Comparison of ENCODE assay signal across 21 cellular contexts in the genomic region with DNA sequence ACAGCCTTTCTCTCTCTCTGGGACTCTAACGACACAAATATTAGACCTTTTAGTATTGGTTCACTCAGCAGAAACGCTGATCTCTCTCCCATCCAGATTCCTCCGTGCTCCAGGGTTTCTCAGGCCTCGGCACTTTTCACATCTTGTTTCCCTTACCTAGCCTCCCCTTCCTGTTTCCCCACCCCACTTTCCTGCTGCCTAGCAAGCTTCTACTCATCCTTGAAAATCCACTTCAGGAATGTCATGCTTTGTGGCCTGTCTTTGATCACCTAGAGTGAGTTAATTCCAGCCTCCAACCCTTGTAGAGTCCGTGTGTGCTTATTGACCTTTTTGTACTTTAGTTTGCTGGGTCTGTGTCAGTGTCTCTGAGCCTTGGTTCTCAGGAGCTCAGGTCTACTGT.
A peak's percentile ranks its signal among the peaks of the same experiment; 100 is the strongest.
DNase-seq lines count a peak whose midpoint lies in the region; ATAC-seq, FAIRE-seq and TF ChIP-seq lines count a peak whose summit lies in the region.
"Had no signal": no experiment of that assay in that cellular context is flagged by ENCODE, and none has a peak within 500 bp of the region (broad histone marks: within the 10 kb centered on the region; RNA-seq: fewer than 3 reads in every experiment).

No MANE protein-coding gene starts in this region.

- peaks cover 4% of the 10 kb centered on the region; the same call in 1 of the 3 replicates for H3K9me3 Mint-ChIP-seq in GM23338
- peaks cover 27% of the 10 kb centered on the region for H3K9me3 Mint-ChIP-seq in nephron

- WGBS in A549 (ENCODE audit: missing lambda C conversion rate) = 94% methylated on average over 5 of the region's 5 CpGs

- H3K4me3 Mint-ChIP-seq in GM23338 (no peak overlapping the region), nephron (no peak overlapping the region)
- H3K4me3 Mint-ChIP-seq: CD14-positive monocyte, HFFc6 had no signal

- CTCF ChIA-PET in A549 (lab: Yijun Ruan, JAX) = no interaction called here

- no peaks in the 10 kb centered on the region for H3F3A ChIP-seq in GM23338 (replicated peaks; ENCODE audit: low read depth)

- H3K27ac Mint-ChIP-seq in GM23338 (0 out of 2 replicates have a peak overlapping the region, but pooled peaks have one; percentile 3), nephron (peak overlapping the region in 2 of 3 experiments; percentile 5 to 61)
- H3K27ac Mint-ChIP-seq: CD14-positive monocyte, HFFc6 had no signal

- H3K36me3 Mint-ChIP-seq in GM23338 (ENCODE audit: low read depth) = peaks cover 3% of the 10 kb centered on the region; the same call in 1 of the 3 replicates
- peaks cover 43% of the 10 kb centered on the region for H3K36me3 Mint-ChIP-seq in nephron (ENCODE audit: low read depth)

- no peak for FAIRE-seq in A549 (lab: Jason Lieb, UNC)
- FAIRE-seq: D721Med, H1 had no signal

- H3K4me2 ChIP-seq in A549 (no peak overlapping the region), GM23338 (no peak overlapping the region)

- H3K4me1 Mint-ChIP-seq in GM23338 (peaks cover 6% of the 10 kb centered on the region), nephron (peaks cover 22% of the 10 kb centered on the region)
- H3K4me1 Mint-ChIP-seq: CD14-positive monocyte had no signal

- no peak for DNase-seq in A549 (ENCODE audit: low read depth in 1 of 2, low spot score in 1 of 2)
- peak; percentile 54 for DNase-seq in GM23338 (ENCODE audit: low spot score)
- peak; percentile 62 for DNase-seq in glomerular visceral epithelial cell (ENCODE audit: extremely low spot score)
- DNase-seq in NCI-H226 = no peak
- DNase-seq in DMS153 (lab: John Stamatoyannopoulos, UW) = no peak
- DNase-seq in breast epithelium (ENCODE audit: low spot score in 2 of 2) = no peak
- DNase-seq: DND-41, GF-D8, HFFc6, MV-4-11, NCI-H1417 treated with DMSO at 0.1 percent for 48 hours, NCI-H2029, NCI-H2171 treated with DMSO at 0.1 percent for 48 hours, NCI-H510A, NCI-H82, SHP77 treated with DMSO at 0.1 percent for 48 hours had no signal

- POLR2A ChIA-PET in A549 (lab: Yijun Ruan, JAX) = no interaction called here

- ATAC-seq in A549 = no peak
- ATAC-seq in GM23338 = peak; percentile 63; the same call in 2 of the 3 replicates
- no peak for ATAC-seq in GM18517 (IDR thresholded peaks at IDR 0.05; ENCODE audit: unreplicated experiment)

- H3K27me3 Mint-ChIP-seq in GM23338 (ENCODE audit: insufficient read depth, low read depth, poor library complexity) (peaks cover 4% of the 10 kb centered on the region), nephron (ENCODE audit: low read depth) (no peaks in the 10 kb centered on the region)

- intact Hi-C loops in breast epithelium (cut with DNase I; ENCODE audit: low total_unique reads) = no loop called here

- no peak for TF ChIP-seq RAD21 in A549 (conservative IDR thresholded peaks at IDR 0.05 in 1 of 2, IDR thresholded peaks at IDR 0.05 in 1 of 2)

- no peak for TF ChIP-seq EP300 in A549 (IDR thresholded peaks at IDR 0.05)

- H3K4me1 ChIP-seq in A549 (peaks cover 11% of the 10 kb centered on the region), GM23338 (ENCODE audit: insufficient read depth) (no peaks in the 10 kb centered on the region), breast epithelium (no peaks in the 10 kb centered on the region)

- H3K4me3 ChIP-seq in A549 (no peak overlapping the region), GM23338 (no peak overlapping the region), breast epithelium (no peak overlapping the region)

- no peak overlapping the region for H2AFZ ChIP-seq in GM23338

- H3K27ac ChIP-seq in A549 = peak overlapping the region; percentile 2 to 77; a peak in 3 of 6 replicates
- H3K27ac ChIP-seq in GM23338 (ENCODE audit: low read depth) = no peak overlapping the region
- no peak overlapping the region for H3K27ac ChIP-seq in breast epithelium

- H3K36me3 ChIP-seq in GM23338 (ENCODE audit: insufficient read depth) = no peaks in the 10 kb centered on the region
- H3K36me3 ChIP-seq in breast epithelium = no peaks in the 10 kb centered on the region

- H3K27me3 ChIP-seq in GM23338 (ENCODE audit: insufficient read depth) (no peaks in the 10 kb centered on the region), breast epithelium (no peaks in the 10 kb centered on the region)

- TF ChIP-seq CTCF in A549 (IDR thresholded peaks at IDR 0.05) (no peak), GM23338 (conservative IDR thresholded peaks at IDR 0.05; ENCODE audit: low read depth in 2 of 2) (no peak), nephron (IDR thresholded peaks at IDR 0.05; ENCODE audit: unreplicated experiment in 3 of 3) (no peak), breast epithelium (IDR thresholded peaks at IDR 0.05) (no peak)

- TF ChIP-seq POLR2A in A549 (IDR thresholded peaks at IDR 0.05; ENCODE audit: low read length) (no peak), breast epithelium (IDR thresholded peaks at IDR 0.05) (no peak)

- H4K20me1 ChIP-seq in GM23338 (replicated peaks; ENCODE audit: insufficient read depth) = no peaks in the 10 kb centered on the region

- H3K9me2 ChIP-seq in GM23338 (ENCODE audit: insufficient read depth) = no peaks in the 10 kb centered on the region

- peaks cover 29% of the 10 kb centered on the region; the same call in 2 of the 3 replicates for H3K9me3 ChIP-seq in A549
- peaks cover 7 to 10% of the 10 kb centered on the region in 2 donors for H3K9me3 ChIP-seq in breast epithelium

- no peaks in the 10 kb centered on the region for H3K79me2 ChIP-seq in GM23338 (replicated peaks; ENCODE audit: insufficient read depth)

TF ChIP-seq in A549, 52 proteins besides CTCF, POLR2A, EP300 and RAD21:
- TF ChIP-seq, protein P1, sequence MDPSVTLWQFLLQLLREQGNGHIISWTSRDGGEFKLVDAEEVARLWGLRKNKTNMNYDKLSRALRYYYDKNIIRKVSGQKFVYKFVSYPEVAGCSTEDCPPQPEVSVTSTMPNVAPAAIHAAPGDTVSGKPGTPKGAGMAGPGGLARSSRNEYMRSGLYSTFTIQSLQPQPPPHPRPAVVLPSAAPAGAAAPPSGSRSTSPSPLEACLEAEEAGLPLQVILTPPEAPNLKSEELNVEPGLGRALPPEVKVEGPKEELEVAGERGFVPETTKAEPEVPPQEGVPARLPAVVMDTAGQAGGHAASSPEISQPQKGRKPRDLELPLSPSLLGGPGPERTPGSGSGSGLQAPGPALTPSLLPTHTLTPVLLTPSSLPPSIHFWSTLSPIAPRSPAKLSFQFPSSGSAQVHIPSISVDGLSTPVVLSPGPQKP (IDR thresholded peaks at IDR 0.05; ENCODE audit: low read depth, low read length) = no peak
- TF ChIP-seq TFCP2L1 (CRISPR knock-in tag; IDR thresholded peaks at IDR 0.05) (no peak), HEYL (CRISPR knock-in tag; IDR thresholded peaks at IDR 0.05) (no peak), JUNB (IDR thresholded peaks at IDR 0.05) (no peak)

TF ChIP-seq in GM23338, 12 proteins besides CTCF, POLR2A, EP300 and RAD21 (continues in another document):
- TF ChIP-seq, protein P2, sequence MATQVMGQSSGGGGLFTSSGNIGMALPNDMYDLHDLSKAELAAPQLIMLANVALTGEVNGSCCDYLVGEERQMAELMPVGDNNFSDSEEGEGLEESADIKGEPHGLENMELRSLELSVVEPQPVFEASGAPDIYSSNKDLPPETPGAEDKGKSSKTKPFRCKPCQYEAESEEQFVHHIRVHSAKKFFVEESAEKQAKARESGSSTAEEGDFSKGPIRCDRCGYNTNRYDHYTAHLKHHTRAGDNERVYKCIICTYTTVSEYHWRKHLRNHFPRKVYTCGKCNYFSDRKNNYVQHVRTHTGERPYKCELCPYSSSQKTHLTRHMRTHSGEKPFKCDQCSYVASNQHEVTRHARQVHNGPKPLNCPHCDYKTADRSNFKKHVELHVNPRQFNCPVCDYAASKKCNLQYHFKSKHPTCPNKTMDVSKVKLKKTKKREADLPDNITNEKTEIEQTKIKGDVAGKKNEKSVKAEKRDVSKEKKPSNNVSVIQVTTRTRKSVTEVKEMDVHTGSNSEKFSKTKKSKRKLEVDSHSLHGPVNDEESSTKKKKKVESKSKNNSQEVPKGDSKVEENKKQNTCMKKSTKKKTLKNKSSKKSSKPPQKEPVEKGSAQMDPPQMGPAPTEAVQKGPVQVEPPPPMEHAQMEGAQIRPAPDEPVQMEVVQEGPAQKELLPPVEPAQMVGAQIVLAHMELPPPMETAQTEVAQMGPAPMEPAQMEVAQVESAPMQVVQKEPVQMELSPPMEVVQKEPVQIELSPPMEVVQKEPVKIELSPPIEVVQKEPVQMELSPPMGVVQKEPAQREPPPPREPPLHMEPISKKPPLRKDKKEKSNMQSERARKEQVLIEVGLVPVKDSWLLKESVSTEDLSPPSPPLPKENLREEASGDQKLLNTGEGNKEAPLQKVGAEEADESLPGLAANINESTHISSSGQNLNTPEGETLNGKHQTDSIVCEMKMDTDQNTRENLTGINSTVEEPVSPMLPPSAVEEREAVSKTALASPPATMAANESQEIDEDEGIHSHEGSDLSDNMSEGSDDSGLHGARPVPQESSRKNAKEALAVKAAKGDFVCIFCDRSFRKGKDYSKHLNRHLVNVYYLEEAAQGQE (IDR thresholded peaks at IDR 0.05; ENCODE audit: unreplicated experiment) = no peak
- TF ChIP-seq POLR2AphosphoS5 (IDR thresholded peaks at IDR 0.05; ENCODE audit: low read depth) = no peak
- no peak for TF ChIP-seq CREB1 (CRISPR knock-in tag; IDR thresholded peaks at IDR 0.05; ENCODE audit: low read depth)
- TF ChIP-seq JUNB (IDR thresholded peaks at IDR 0.05; ENCODE audit: unreplicated experiment) = no peak
- no peak for TF ChIP-seq STAT1 (IDR thresholded peaks at IDR 0.05; ENCODE audit: unreplicated experiment)
- TF ChIP-seq ZNF114 (CRISPR knock-in tag; IDR thresholded peaks at IDR 0.05) = no peak
- TF ChIP-seq, protein P3, sequence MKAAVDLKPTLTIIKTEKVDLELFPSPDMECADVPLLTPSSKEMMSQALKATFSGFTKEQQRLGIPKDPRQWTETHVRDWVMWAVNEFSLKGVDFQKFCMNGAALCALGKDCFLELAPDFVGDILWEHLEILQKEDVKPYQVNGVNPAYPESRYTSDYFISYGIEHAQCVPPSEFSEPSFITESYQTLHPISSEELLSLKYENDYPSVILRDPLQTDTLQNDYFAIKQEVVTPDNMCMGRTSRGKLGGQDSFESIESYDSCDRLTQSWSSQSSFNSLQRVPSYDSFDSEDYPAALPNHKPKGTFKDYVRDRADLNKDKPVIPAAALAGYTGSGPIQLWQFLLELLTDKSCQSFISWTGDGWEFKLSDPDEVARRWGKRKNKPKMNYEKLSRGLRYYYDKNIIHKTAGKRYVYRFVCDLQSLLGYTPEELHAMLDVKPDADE (IDR thresholded peaks at IDR 0.05) = no peak
- no peak for TF ChIP-seq ZNF331 (CRISPR knock-in tag; IDR thresholded peaks at IDR 0.05; ENCODE audit: low read depth)
- no peak for TF ChIP-seq NANOG (IDR thresholded peaks at IDR 0.05; ENCODE audit: borderline replicate concordance)
- TF ChIP-seq EZH2 (IDR thresholded peaks at IDR 0.05; ENCODE audit: low read depth, unreplicated experiment) = no peak

Comparison
In these comparisons a context has a peak if more than half of its experiments do, and no peak if none do; other contexts are left out.
1. DNase-seq: peak in GM23338 (single experiment) and glomerular visceral epithelial cell (single experiment); none in A549 (0 of 2), NCI-H226 (single experiment), DMS153 (single experiment) and breast epithelium (0 of 2).
2. H3K27ac ChIP-seq: peak in A549 (2 of 2); none in GM23338 (single experiment) and breast epithelium (0 of 2).